2 cellular contexts compared by ENCODE assay signal in the genomic region with DNA sequence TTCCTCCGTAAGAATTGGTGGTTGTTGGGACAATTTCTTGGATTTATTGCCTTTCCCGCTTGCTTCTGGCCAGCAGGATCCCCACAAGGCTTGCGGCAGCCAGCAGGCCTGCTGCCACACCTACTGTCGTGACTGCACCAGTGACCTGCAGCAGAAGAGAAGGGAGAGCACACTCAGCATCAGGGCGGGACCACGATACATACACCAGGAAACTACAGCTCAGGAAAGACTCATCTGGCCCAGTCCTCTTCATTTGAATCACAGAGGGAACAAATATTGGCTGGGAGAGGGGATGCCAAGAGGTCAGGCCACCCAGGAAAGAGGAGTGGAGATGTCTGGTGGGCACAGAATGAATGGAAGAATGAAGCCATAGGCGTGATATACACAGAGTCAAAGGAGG.
TF ChIP-seq lines count a peak whose summit lies in the region.

No MANE protein-coding gene starts in this region.

TF ChIP-seq in WTC11, 78 proteins besides CTCF, POLR2A, EP300 and RAD21:
- no peak for TF ChIP-seq SOX15 (CRISPR knock-in tag; IDR thresholded peaks at IDR 0.05)
- TF ChIP-seq, protein P1, sequence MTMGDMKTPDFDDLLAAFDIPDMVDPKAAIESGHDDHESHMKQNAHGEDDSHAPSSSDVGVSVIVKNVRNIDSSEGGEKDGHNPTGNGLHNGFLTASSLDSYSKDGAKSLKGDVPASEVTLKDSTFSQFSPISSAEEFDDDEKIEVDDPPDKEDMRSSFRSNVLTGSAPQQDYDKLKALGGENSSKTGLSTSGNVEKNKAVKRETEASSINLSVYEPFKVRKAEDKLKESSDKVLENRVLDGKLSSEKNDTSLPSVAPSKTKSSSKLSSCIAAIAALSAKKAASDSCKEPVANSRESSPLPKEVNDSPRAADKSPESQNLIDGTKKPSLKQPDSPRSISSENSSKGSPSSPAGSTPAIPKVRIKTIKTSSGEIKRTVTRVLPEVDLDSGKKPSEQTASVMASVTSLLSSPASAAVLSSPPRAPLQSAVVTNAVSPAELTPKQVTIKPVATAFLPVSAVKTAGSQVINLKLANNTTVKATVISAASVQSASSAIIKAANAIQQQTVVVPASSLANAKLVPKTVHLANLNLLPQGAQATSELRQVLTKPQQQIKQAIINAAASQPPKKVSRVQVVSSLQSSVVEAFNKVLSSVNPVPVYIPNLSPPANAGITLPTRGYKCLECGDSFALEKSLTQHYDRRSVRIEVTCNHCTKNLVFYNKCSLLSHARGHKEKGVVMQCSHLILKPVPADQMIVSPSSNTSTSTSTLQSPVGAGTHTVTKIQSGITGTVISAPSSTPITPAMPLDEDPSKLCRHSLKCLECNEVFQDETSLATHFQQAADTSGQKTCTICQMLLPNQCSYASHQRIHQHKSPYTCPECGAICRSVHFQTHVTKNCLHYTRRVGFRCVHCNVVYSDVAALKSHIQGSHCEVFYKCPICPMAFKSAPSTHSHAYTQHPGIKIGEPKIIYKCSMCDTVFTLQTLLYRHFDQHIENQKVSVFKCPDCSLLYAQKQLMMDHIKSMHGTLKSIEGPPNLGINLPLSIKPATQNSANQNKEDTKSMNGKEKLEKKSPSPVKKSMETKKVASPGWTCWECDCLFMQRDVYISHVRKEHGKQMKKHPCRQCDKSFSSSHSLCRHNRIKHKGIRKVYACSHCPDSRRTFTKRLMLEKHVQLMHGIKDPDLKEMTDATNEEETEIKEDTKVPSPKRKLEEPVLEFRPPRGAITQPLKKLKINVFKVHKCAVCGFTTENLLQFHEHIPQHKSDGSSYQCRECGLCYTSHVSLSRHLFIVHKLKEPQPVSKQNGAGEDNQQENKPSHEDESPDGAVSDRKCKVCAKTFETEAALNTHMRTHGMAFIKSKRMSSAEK (CRISPR knock-in tag; IDR thresholded peaks at IDR 0.05; ENCODE audit: borderline replicate concordance) = no peak
- TF ChIP-seq GABPB1 (CRISPR knock-in tag; IDR thresholded peaks at IDR 0.05) = no peak
- TF ChIP-seq, protein P2, sequence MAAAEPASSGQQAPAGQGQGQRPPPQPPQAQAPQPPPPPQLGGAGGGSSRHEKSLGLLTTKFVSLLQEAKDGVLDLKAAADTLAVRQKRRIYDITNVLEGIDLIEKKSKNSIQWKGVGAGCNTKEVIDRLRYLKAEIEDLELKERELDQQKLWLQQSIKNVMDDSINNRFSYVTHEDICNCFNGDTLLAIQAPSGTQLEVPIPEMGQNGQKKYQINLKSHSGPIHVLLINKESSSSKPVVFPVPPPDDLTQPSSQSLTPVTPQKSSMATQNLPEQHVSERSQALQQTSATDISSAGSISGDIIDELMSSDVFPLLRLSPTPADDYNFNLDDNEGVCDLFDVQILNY (CRISPR knock-in tag; IDR thresholded peaks at IDR 0.05) = no peak
- TF ChIP-seq, protein P3, sequence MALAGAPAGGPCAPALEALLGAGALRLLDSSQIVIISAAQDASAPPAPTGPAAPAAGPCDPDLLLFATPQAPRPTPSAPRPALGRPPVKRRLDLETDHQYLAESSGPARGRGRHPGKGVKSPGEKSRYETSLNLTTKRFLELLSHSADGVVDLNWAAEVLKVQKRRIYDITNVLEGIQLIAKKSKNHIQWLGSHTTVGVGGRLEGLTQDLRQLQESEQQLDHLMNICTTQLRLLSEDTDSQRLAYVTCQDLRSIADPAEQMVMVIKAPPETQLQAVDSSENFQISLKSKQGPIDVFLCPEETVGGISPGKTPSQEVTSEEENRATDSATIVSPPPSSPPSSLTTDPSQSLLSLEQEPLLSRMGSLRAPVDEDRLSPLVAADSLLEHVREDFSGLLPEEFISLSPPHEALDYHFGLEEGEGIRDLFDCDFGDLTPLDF (CRISPR knock-in tag; IDR thresholded peaks at IDR 0.05) = no peak
- no peak for TF ChIP-seq NFYB (CRISPR knock-in tag; conservative IDR thresholded peaks at IDR 0.05; ENCODE audit: low read depth)
- TF ChIP-seq ZNF416 (CRISPR knock-in tag; IDR thresholded peaks at IDR 0.05) = no peak
- no peak for TF ChIP-seq HMGA2 (CRISPR knock-in tag; IDR thresholded peaks at IDR 0.05)
- no peak for TF ChIP-seq ZNF219 (CRISPR knock-in tag; IDR thresholded peaks at IDR 0.05; ENCODE audit: borderline replicate concordance)
- TF ChIP-seq FOXJ3 (CRISPR knock-in tag; IDR thresholded peaks at IDR 0.05; ENCODE audit: borderline replicate concordance) = no peak
- TF ChIP-seq, protein P4, sequence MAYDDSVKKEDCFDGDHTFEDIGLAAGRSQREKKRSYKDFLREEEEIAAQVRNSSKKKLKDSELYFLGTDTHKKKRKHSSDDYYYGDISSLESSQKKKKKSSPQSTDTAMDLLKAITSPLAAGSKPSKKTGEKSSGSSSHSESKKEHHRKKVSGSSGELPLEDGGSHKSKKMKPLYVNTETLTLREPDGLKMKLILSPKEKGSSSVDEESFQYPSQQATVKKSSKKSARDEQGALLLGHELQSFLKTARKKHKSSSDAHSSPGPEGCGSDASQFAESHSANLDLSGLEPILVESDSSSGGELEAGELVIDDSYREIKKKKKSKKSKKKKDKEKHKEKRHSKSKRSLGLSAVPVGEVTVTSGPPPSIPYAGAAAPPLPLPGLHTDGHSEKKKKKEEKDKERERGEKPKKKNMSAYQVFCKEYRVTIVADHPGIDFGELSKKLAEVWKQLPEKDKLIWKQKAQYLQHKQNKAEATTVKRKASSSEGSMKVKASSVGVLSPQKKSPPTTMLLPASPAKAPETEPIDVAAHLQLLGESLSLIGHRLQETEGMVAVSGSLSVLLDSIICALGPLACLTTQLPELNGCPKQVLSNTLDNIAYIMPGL (CRISPR knock-in tag; IDR thresholded peaks at IDR 0.05) = no peak
- TF ChIP-seq, protein P5, sequence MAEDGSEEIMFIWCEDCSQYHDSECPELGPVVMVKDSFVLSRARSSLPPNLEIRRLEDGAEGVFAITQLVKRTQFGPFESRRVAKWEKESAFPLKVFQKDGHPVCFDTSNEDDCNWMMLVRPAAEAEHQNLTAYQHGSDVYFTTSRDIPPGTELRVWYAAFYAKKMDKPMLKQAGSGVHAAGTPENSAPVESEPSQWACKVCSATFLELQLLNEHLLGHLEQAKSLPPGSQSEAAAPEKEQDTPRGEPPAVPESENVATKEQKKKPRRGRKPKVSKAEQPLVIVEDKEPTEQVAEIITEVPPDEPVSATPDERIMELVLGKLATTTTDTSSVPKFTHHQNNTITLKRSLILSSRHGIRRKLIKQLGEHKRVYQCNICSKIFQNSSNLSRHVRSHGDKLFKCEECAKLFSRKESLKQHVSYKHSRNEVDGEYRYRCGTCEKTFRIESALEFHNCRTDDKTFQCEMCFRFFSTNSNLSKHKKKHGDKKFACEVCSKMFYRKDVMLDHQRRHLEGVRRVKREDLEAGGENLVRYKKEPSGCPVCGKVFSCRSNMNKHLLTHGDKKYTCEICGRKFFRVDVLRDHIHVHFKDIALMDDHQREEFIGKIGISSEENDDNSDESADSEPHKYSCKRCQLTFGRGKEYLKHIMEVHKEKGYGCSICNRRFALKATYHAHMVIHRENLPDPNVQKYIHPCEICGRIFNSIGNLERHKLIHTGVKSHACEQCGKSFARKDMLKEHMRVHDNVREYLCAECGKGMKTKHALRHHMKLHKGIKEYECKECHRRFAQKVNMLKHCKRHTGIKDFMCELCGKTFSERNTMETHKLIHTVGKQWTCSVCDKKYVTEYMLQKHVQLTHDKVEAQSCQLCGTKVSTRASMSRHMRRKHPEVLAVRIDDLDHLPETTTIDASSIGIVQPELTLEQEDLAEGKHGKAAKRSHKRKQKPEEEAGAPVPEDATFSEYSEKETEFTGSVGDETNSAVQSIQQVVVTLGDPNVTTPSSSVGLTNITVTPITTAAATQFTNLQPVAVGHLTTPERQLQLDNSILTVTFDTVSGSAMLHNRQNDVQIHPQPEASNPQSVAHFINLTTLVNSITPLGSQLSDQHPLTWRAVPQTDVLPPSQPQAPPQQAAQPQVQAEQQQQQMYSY (CRISPR knock-in tag; IDR thresholded peaks at IDR 0.05) = no peak
- no peak for TF ChIP-seq TCF7 (CRISPR knock-in tag; IDR thresholded peaks at IDR 0.05; ENCODE audit: low read depth)
TF ChIP-seq in WTC11: peak in this region for 0.

TF ChIP-seq in H1, 55 proteins besides CTCF, POLR2A, EP300 and RAD21:
- TF ChIP-seq CHD2 (IDR thresholded peaks at IDR 0.05; ENCODE audit: low read length) (no peak), KDM5A (IDR thresholded peaks at IDR 0.05; ENCODE audit: low read length) (no peak)
TF ChIP-seq in H1: peak in this region for 0.
